Comparison of ENCODE assay signal across 23 cellular contexts in genomic region chr3:14880486-14881179, GRCh38.
DNase-seq lines count a peak whose midpoint lies in the region; ATAC-seq lines count a peak whose summit lies in the region.
"Had no signal": no experiment of that assay in that cellular context is flagged by ENCODE, and none has a peak within 500 bp of the region (broad histone marks: within the 10 kb centered on the region; RNA-seq: fewer than 3 reads in every experiment).

No MANE protein-coding gene starts in this region.

- no peak for ATAC-seq in stimulated activated naive CD8-positive, alpha-beta T cell treated with anti-CD3 and anti-CD28 coated beads, Interleukin-15, Interleukin-2, amounts not matched to agents 100 U/mL and 50 U/mL, for 24 hours
- ATAC-seq in activated naive CD4-positive, alpha-beta T cell treated with anti-CD3 and anti-CD28 coated beads, Interleukin-2, amount 50 U/mL, for 72 hours = no peak
- ATAC-seq in HG03354 (IDR thresholded peaks at IDR 0.05; ENCODE audit: poor library complexity, severe bottlenecking, unreplicated experiment) = no peak
- ATAC-seq: GM12878, HepG2, left ventricle myocardium superior had no signal

- H3K4me1 Mint-ChIP-seq in stimulated activated naive CD8-positive, alpha-beta T cell treated with anti-CD3 and anti-CD28 coated beads, Interleukin-15, Interleukin-2, amounts not matched to agents 100 ng/mL and 50 ng/mL, for 24 hours (ENCODE audit: low read depth) = peaks cover 52% of the 10 kb centered on the region

- no peaks in the 10 kb centered on the region for H3K36me3 Mint-ChIP-seq in stimulated activated naive CD8-positive, alpha-beta T cell treated with anti-CD3 and anti-CD28 coated beads, Interleukin-15, Interleukin-2, amounts not matched to agents 100 ng/mL and 50 ng/mL, for 24 hours (ENCODE audit: low read depth)
- peaks cover 0 to 5% of the 10 kb centered on the region in 2 donors for H3K36me3 Mint-ChIP-seq in activated naive CD4-positive, alpha-beta T cell treated with anti-CD3 and anti-CD28 coated beads, Interleukin-2, amount 50 U/mL, for 72 hours
- H3K36me3 Mint-ChIP-seq: brain, neural progenitor cell had no signal

- no peaks in the 10 kb centered on the region for H3K9me3 Mint-ChIP-seq in stimulated activated naive CD8-positive, alpha-beta T cell treated with anti-CD3 and anti-CD28 coated beads, Interleukin-15, Interleukin-2, amounts not matched to agents 100 ng/mL and 50 ng/mL, for 24 hours
- H3K9me3 Mint-ChIP-seq in activated naive CD4-positive, alpha-beta T cell treated with anti-CD3 and anti-CD28 coated beads, Interleukin-2, amount 50 U/mL, for 72 hours = peaks cover 0 to 4% of the 10 kb centered on the region in 2 donors
- H3K9me3 Mint-ChIP-seq: neural progenitor cell had no signal

- peak overlapping the region; percentile 8 for H3K4me3 Mint-ChIP-seq in stimulated activated naive CD8-positive, alpha-beta T cell treated with anti-CD3 and anti-CD28 coated beads, Interleukin-15, Interleukin-2, amounts not matched to agents 100 ng/mL and 50 ng/mL, for 24 hours
- H3K4me3 Mint-ChIP-seq: brain, neural progenitor cell had no signal

- peak; percentile 46 for DNase-seq in NCI-H82 (lab: John Stamatoyannopoulos, UW)
- DNase-seq in NCI-H82 treated with DMSO at 0.1 percent for 48 hours (lab: John Stamatoyannopoulos, UW; ENCODE audit: unreplicated experiment) = no peak
- no peak for DNase-seq in stimulated activated naive CD8-positive, alpha-beta T cell treated with anti-CD3 and anti-CD28 coated beads, Interleukin-15, Interleukin-2, amounts not matched to agents 100 U/mL and 50 U/mL, for 24 hours
- DNase-seq in activated naive CD4-positive, alpha-beta T cell treated with anti-CD3 and anti-CD28 coated beads, Interleukin-2, amount 50 U/mL, for 72 hours (ENCODE audit: low spot score in 2 of 2) = no peak
- no peak for DNase-seq in UCSD-AML1 (lab: John Stamatoyannopoulos, UW; ENCODE audit: unreplicated experiment)
- no peak for DNase-seq in RPMI8226
- DNase-seq: 8988T; cortex of kidney; GF-D8; HCEC 1CT; head of caudate nucleus; left ventricle myocardium superior; NCI-H187 treated with DMSO at 0.1 percent for 48 hours; NCI-H510A; stimulated activated CD4-positive, alpha-beta T cell treated with anti-CD3 and anti-CD28 coated beads, Interleukin-2, amount 100 ng/mL, for 48 hours; SW 1271; upper lobe of left lung had no signal

- H3K27me3 Mint-ChIP-seq in stimulated activated naive CD8-positive, alpha-beta T cell treated with anti-CD3 and anti-CD28 coated beads, Interleukin-15, Interleukin-2, amounts not matched to agents 100 ng/mL and 50 ng/mL, for 24 hours = no peaks in the 10 kb centered on the region

- H3K27ac Mint-ChIP-seq in stimulated activated naive CD8-positive, alpha-beta T cell treated with anti-CD3 and anti-CD28 coated beads, Interleukin-15, Interleukin-2, amounts not matched to agents 100 ng/mL and 50 ng/mL, for 24 hours = peak overlapping the region; percentile 29
- H3K27ac Mint-ChIP-seq in activated naive CD4-positive, alpha-beta T cell treated with anti-CD3 and anti-CD28 coated beads, Interleukin-2, amount 50 U/mL, for 72 hours = peak overlapping the region; percentile 8 to 16
- H3K27ac Mint-ChIP-seq: neural progenitor cell had no signal
